Comparison of ENCODE assay signal across 9 cellular contexts in the genomic region with DNA sequence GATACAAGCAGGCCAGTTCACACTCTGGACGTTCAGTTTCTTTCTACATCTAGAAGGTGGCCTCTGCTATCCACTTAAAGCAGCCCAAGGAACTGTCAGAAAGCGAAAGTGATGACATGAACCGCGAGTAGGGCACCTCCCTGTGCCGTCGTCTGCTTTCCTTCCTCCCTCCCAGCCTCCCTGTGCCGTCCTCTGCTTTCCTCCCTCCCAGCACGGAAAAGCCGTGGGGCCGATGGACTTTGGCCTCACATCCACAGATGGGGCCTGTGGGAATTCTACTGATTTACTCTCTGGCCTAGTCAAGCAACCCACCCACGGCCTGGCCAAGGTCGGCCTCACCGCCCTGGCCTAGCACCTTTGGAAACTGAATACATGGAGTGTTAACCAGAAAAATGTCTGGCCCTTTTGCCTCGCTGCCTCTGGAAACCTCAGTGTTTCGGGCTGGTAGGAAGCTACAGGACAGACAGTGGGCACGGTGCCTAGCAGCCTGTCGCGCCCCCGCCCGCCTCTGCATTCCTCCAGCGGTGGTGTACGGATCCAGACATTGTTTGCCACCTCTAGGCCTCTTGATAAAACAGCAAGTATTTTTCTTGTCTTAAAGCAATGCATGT. TPM values are rescaled to one million over a fixed set of nuclear protein-coding genes. Genes with fewer than 3 reads are reported as not detected.
DNase-seq lines count a peak whose midpoint lies in the region; ATAC-seq, FAIRE-seq and TF ChIP-seq lines count a peak whose summit lies in the region.
"Had no signal": no experiment of that assay in that cellular context is flagged by ENCODE, and none has a peak within 500 bp of the region (broad histone marks: within the 10 kb centered on the region; RNA-seq: fewer than 3 reads in every experiment).

No MANE protein-coding gene starts in this region.

- DNase-seq in A172 (ENCODE audit: low spot score) (peak; percentile 64), GM12878 (ENCODE audit: low read depth, low spot score) (no peak), left kidney (ENCODE audit: low read depth, low spot score) (peak; percentile 51), thyroid gland (peak; percentile 20 to 30), smooth muscle cell (lab: John Stamatoyannopoulos, UW; ENCODE audit: unreplicated experiment) (no peak), superior temporal gyrus (ENCODE audit: extremely low spot score) (no peak), NCI-H69 (lab: John Stamatoyannopoulos, UW) (no peak)

- in situ Hi-C loops in GM12878 (cut with MboI): no loop called here

- H2AFZ ChIP-seq in GM12878 (ENCODE audit: control insufficient read depth, low read depth, low read length): no peak overlapping the region; the same call in 1 of the 2 replicates
- no peak overlapping the region for H2AFZ ChIP-seq in smooth muscle cell (ENCODE audit: low read depth)

- peak; percentile 23; the same call in 1 of the 2 replicates for TF ChIP-seq RAD21 in Ishikawa (IDR thresholded peaks at IDR 0.05; ENCODE audit: low read depth)
- TF ChIP-seq RAD21 in GM12878 (IDR thresholded peaks at IDR 0.05; ENCODE audit: insufficient read depth, low read depth, low read length): no peak

- H3K4me1 ChIP-seq in GM12878 (ENCODE audit: control insufficient read depth, insufficient read depth, low read length) (peaks cover 53% of the 10 kb centered on the region), thyroid gland (no peaks in the 10 kb centered on the region), smooth muscle cell (ENCODE audit: low read depth) (no peaks in the 10 kb centered on the region)

- H3K9me3 ChIP-seq in GM12878 (replicated peaks; ENCODE audit: control insufficient read depth, insufficient read depth, low read length): no peaks in the 10 kb centered on the region; the same call in 2 of the 3 replicates
- no peaks in the 10 kb centered on the region for H3K9me3 ChIP-seq in thyroid gland
- no peaks in the 10 kb centered on the region for H3K9me3 ChIP-seq in smooth muscle cell (replicated peaks; ENCODE audit: low read depth)

- RAD21 ChIA-PET in GM12878 (lab: Charles Lee; ENCODE audit: unreplicated experiment): interaction anchor here (1.2 to 2.0 kb wide), 2 partner anchors 13 to 20 kb away, joined by 4 to 6 read pairs; no protein-coding TSS in a partner anchor

- SMC1A ChIA-PET in GM12878 (lab: Charles Lee; ENCODE audit: uncharacterized antibody, unreplicated experiment): interaction anchor here (1.1 to 6.8 kb wide), 4 partner anchors 8 to 20 kb away, joined by 4 to 69 read pairs (median 5); a partner anchor contains a TSS

- no peak for TF ChIP-seq CTCF in GM12878 (IDR thresholded peaks at IDR 0.05 in 2 of 3, conservative IDR thresholded peaks at IDR 0.05 in 1 of 3; ENCODE audit: control insufficient read depth in 2 of 3, extremely low read depth in 1 of 3, insufficient read depth in 1 of 3, low read depth in 3 of 3, low read length in 3 of 3)
- TF ChIP-seq CTCF in thyroid gland (IDR thresholded peaks at IDR 0.05): no peak
- TF ChIP-seq CTCF in smooth muscle cell (IDR thresholded peaks at IDR 0.05; ENCODE audit: borderline replicate concordance, insufficient read depth, poor library complexity, severe bottlenecking): no peak

- peak; percentile 64 for ATAC-seq in GM12878

- TF ChIP-seq EP300 in Ishikawa (IDR thresholded peaks at IDR 0.05; ENCODE audit: borderline replicate concordance) (no peak), GM12878 (IDR thresholded peaks at IDR 0.05; ENCODE audit: borderline replicate concordance in 1 of 2, control insufficient read depth in 1 of 2, low read depth in 2 of 2, low read length in 2 of 2) (no peak)

- no peaks in the 10 kb centered on the region for H3K27me3 ChIP-seq in GM12878 (replicated peaks in 1 of 2; ENCODE audit: control insufficient read depth in 2 of 2, insufficient read depth in 2 of 2, low read length in 1 of 2)
- H3K27me3 ChIP-seq in thyroid gland: no peaks in the 10 kb centered on the region
- H3K27me3 ChIP-seq in smooth muscle cell (ENCODE audit: low read depth): no peaks in the 10 kb centered on the region

- 51% methylated on average over 22 of the region's 22 CpGs for WGBS in GM12878 (ENCODE audit: insufficient coverage, insufficient replicate concordance, low lambda C conversion rate, missing lambda C conversion rate)
- WGBS in thyroid gland, 2 donors: 67 to 72% methylated on average over 22 of the region's 22 CpGs
- WGBS in smooth muscle cell (ENCODE audit: low lambda C conversion rate): 93% methylated on average over 22 of the region's 22 CpGs

- FAIRE-seq in GM12878 (lab: Jason Lieb, UNC): no peak

- H3K4me2 ChIP-seq in GM12878 (ENCODE audit: control insufficient read depth, insufficient read depth): peak overlapping the region; percentile 72
- H3K4me2 ChIP-seq in smooth muscle cell: no peak overlapping the region

- H3K9ac ChIP-seq in GM12878 (ENCODE audit: control insufficient read depth, insufficient read depth, low read length): peak overlapping the region; percentile 64
- H3K9ac ChIP-seq in smooth muscle cell (ENCODE audit: low read depth): no peak overlapping the region

- H3F3A ChIP-seq in smooth muscle cell (ENCODE audit: low read depth): no peaks in the 10 kb centered on the region

- H3K27ac ChIP-seq in GM12878 (ENCODE audit: control insufficient read depth, insufficient read depth) (peak overlapping the region; percentile 90), thyroid gland (peak overlapping the region; percentile 62 to 68 (median 67)), smooth muscle cell (ENCODE audit: low read depth) (no peak overlapping the region)
- H3K27ac ChIP-seq: VCaP had no signal

- POLR2A ChIA-PET in GM12878 (lab: Charles Lee): interaction anchor here (0.6 to 1.5 kb wide), 5 partner anchors 12 to 30 kb away, joined by 3 to 4 read pairs (median 3); a partner anchor contains a TSS

- TF ChIP-seq POLR2A in GM12878 (IDR thresholded peaks at IDR 0.05; ENCODE audit: low read depth, low read length): peak; percentile 54; the same call in 1 of the 2 replicates
- TF ChIP-seq POLR2A in thyroid gland (IDR thresholded peaks at IDR 0.05): no peak

- H3K36me3 ChIP-seq in GM12878 (ENCODE audit: control insufficient read depth in 2 of 2, insufficient read depth in 2 of 2, low read length in 1 of 2): peaks cover 16 to 20% of the 10 kb centered on the region in 2 experiments; a peak in 3 of 4 replicates
- H3K36me3 ChIP-seq in thyroid gland: peaks cover 0 to 18% of the 10 kb centered on the region in 2 donors
- H3K36me3 ChIP-seq in smooth muscle cell (ENCODE audit: low read depth): peaks cover 3% of the 10 kb centered on the region

- no TSS peak for BruUV-seq in GM12878 (replicated peaks; lab: Mats Ljungman, UMichigan)

- H3K79me2 ChIP-seq in GM12878 (ENCODE audit: control insufficient read depth, insufficient read depth, low read length): peaks cover 1% of the 10 kb centered on the region
- H3K79me2 ChIP-seq in smooth muscle cell (ENCODE audit: low read depth): no peaks in the 10 kb centered on the region

- H4K20me1 ChIP-seq in GM12878 (ENCODE audit: control insufficient read depth, insufficient read depth): no peaks in the 10 kb centered on the region
- H4K20me1 ChIP-seq in smooth muscle cell (ENCODE audit: low read depth): no peaks in the 10 kb centered on the region

- CTCF ChIA-PET in GM12878 (lab: Yijun Ruan, JAX): interaction anchor here (1.3 to 4.6 kb wide), 3 partner anchors 13 to 22 kb away, joined by 3 to 22 read pairs (median 6); a partner anchor contains a TSS

- H3K4me3 ChIP-seq in GM12878 (peak overlapping the region; percentile 47; the same call in 1 of the 2 replicates), thyroid gland (replicated peaks in 1 of 3) (no peak overlapping the region), smooth muscle cell (no peak overlapping the region)

- intact Hi-C loops in GM12878 (cut with micrococcal nuclease; ENCODE audit: unreplicated experiment): no loop called here
- intact Hi-C loops in thyroid gland (cut with DNase I): no loop called here

RNA-seq across cellular contexts. Expression of a gene that starts 14.2 kb away (rescaled TPM):
- 12.4 and 15.9 TPM in 2 replicates for total RNA-seq in A172 (2014; rRNA removed; shearing (Covaris generic))
- total RNA-seq in GM12878 (2013; cell fraction: nucleolus; rRNA removed): 32.1 and 35.1 TPM in 2 replicates
- 24.1 and 25.8 TPM in 2 replicates for total RNA-seq in GM12878 (2014; rRNA removed)
- total RNA-seq in GM12878 (2014; rRNA removed; fragmentation: Illumina TruSeq; extraction: Trizol): 16.6 and 19.7 TPM in 2 replicates
- 50.0 and 50.8 TPM in 2 replicates for total RNA-seq in GM12878 (2021)
- polyA plus RNA-seq in GM12878 (2011; ENCODE audit: low read depth): 10.9 TPM
- polyA plus RNA-seq in GM12878 (2011; rRNA removed): 21.5 and 29.1 TPM in 2 replicates
- polyA plus RNA-seq in GM12878 (2011; cell fraction: cytosol; rRNA removed): 45.9 and 46.4 TPM in 2 replicates
- 21.1 and 25.5 TPM in 2 replicates for polyA plus RNA-seq in GM12878 (2011; cell fraction: nucleus; rRNA removed)
- 20.4 and 25.0 TPM in 2 replicates for polyA plus RNA-seq in GM12878 (2012)
- polyA plus RNA-seq in GM12878 (2014; fragmentation: Illumina TruSeq; extraction: Trizol): 15.3 and 25.2 TPM in 2 replicates
- 1 to 10 TPM in 1 of 2 experiments, under 1 TPM in 1; 0.79 to 1.1 TPM for polyA plus RNA-seq in GM12878 (2014; fragmentation: Nextera tagmentation; extraction: Ambion mirVana)
- polyA plus RNA-seq in GM12878 (2014; rRNA removed): 35.5 and 39.9 TPM in 2 replicates
- polyA plus RNA-seq in GM12878 (2016; fragmentation: Nextera tagmentation; extraction: Ambion mirVana): 1 to 10 TPM; 6.2 to 6.9 TPM
- 35.8 and 47.0 TPM in 2 replicates for polyA minus RNA-seq in GM12878 (2011; rRNA and poly(A)+ RNA removed)
- 16.1 and 18.3 TPM in 2 replicates for polyA minus RNA-seq in GM12878 (2011; cell fraction: cytosol; rRNA and poly(A)+ RNA removed)
- polyA minus RNA-seq in GM12878 (2011; cell fraction: nucleus; rRNA and poly(A)+ RNA removed): 8.1 and 13.5 TPM in 2 replicates
- 10 to 100 TPM; 29.4 to 49.6 (median 39.4) TPM for total RNA-seq in thyroid gland
- total RNA-seq in smooth muscle cell: 15.3 and 15.6 TPM in 2 replicates
- polyA plus RNA-seq in smooth muscle cell: 2.4 and 4.3 TPM in 2 replicates

RNA-seq across cellular contexts. Expression of a gene that starts 18.6 kb away (rescaled TPM):
- total RNA-seq in A172 (2014; rRNA removed; shearing (Covaris generic)): 0.29 and 1.3 TPM in 2 replicates
- 7.2 and 8.4 TPM in 2 replicates for total RNA-seq in GM12878 (2013; cell fraction: nucleolus; rRNA removed)
- 20.9 and 24.1 TPM in 2 replicates for total RNA-seq in GM12878 (2014; rRNA removed)
- total RNA-seq in GM12878 (2014; rRNA removed; fragmentation: Illumina TruSeq; extraction: Trizol): 11.9 and 14.7 TPM in 2 replicates
- 21.0 and 21.1 TPM in 2 replicates for total RNA-seq in GM12878 (2021)
- 7.9 TPM for polyA plus RNA-seq in GM12878 (2011; ENCODE audit: low read depth)
- polyA plus RNA-seq in GM12878 (2011; rRNA removed): 4.1 and 7.0 TPM in 2 replicates
- polyA plus RNA-seq in GM12878 (2011; cell fraction: cytosol; rRNA removed): 11.6 and 12.3 TPM in 2 replicates
- polyA plus RNA-seq in GM12878 (2011; cell fraction: nucleus; rRNA removed): 6.2 and 6.5 TPM in 2 replicates
- 8.5 and 13.0 TPM in 2 replicates for polyA plus RNA-seq in GM12878 (2012)
- 13.1 and 23.7 TPM in 2 replicates for polyA plus RNA-seq in GM12878 (2014; fragmentation: Illumina TruSeq; extraction: Trizol)
- 1 to 10 TPM; 2.2 to 5.5 TPM for polyA plus RNA-seq in GM12878 (2014; fragmentation: Nextera tagmentation; extraction: Ambion mirVana)
- polyA plus RNA-seq in GM12878 (2014; rRNA removed): 25.5 and 26.0 TPM in 2 replicates
- 10 to 100 TPM; 27.3 to 30.3 TPM for polyA plus RNA-seq in GM12878 (2016; fragmentation: Nextera tagmentation; extraction: Ambion mirVana)
- polyA minus RNA-seq in GM12878 (2011; rRNA and poly(A)+ RNA removed): 4.2 and 7.4 TPM in 2 replicates
- 1.4 and 1.6 TPM in 2 replicates for polyA minus RNA-seq in GM12878 (2011; cell fraction: cytosol; rRNA and poly(A)+ RNA removed)
- 0.48 and 1.4 TPM in 2 replicates for polyA minus RNA-seq in GM12878 (2011; cell fraction: nucleus; rRNA and poly(A)+ RNA removed)
- total RNA-seq in thyroid gland: 10 to 100 TPM in 2 of 4 donors, 1 to 10 TPM in 2; 3.2 to 18.4 (median 12.5) TPM
- 0.40 and 1.8 TPM in 2 replicates for total RNA-seq in smooth muscle cell
- 0.26 and 0.55 TPM in 2 replicates for polyA plus RNA-seq in smooth muscle cell

RNA-seq across cellular contexts. Expression of a gene that starts 57.9 kb away (rescaled TPM):
- total RNA-seq in A172 (2014; rRNA removed; shearing (Covaris generic)): 5.7 and 11.3 TPM in 2 replicates
- 9.9 and 10.7 TPM in 2 replicates for total RNA-seq in GM12878 (2013; cell fraction: nucleolus; rRNA removed)
- total RNA-seq in GM12878 (2014; rRNA removed) (58.5 and 66.4 TPM in 2 replicates), GM12878 (2014; rRNA removed; fragmentation: Illumina TruSeq; extraction: Trizol) (39.8 and 43.0 TPM in 2 replicates), GM12878 (2021) (37.5 and 42.7 TPM in 2 replicates), thyroid gland (10 to 100 TPM in 3 of 4 donors, 1 to 10 TPM in 1; 7.6 to 13.9 (median 12.3) TPM), smooth muscle cell (0.22 and 2.1 TPM in 2 replicates)
- 29.6 TPM for polyA plus RNA-seq in GM12878 (2011; ENCODE audit: low read depth)
- polyA plus RNA-seq in GM12878 (2011; rRNA removed) (83.5 and 84.7 TPM in 2 replicates), GM12878 (2014; fragmentation: Illumina TruSeq; extraction: Trizol) (42.3 and 44.7 TPM in 2 replicates), GM12878 (2014; fragmentation: Nextera tagmentation; extraction: Ambion mirVana) (10 to 100 TPM; 53.0 to 65.7 TPM), GM12878 (2014; rRNA removed) (53.0 and 65.8 TPM in 2 replicates), GM12878 (2016; fragmentation: Nextera tagmentation; extraction: Ambion mirVana) (10 to 100 TPM; 60.6 to 66.8 TPM), smooth muscle cell (0.96 and 2.5 TPM in 2 replicates)
- polyA plus RNA-seq in GM12878 (2011; cell fraction: cytosol; rRNA removed): 76.9 and 77.8 TPM in 2 replicates
- polyA plus RNA-seq in GM12878 (2011; cell fraction: nucleus; rRNA removed): 54.3 and 59.3 TPM in 2 replicates
- 29.4 and 36.3 TPM in 2 replicates for polyA plus RNA-seq in GM12878 (2012)
- polyA minus RNA-seq in GM12878 (2011; rRNA and poly(A)+ RNA removed): 55.4 and 67.0 TPM in 2 replicates
- 17.2 and 18.8 TPM in 2 replicates for polyA minus RNA-seq in GM12878 (2011; cell fraction: cytosol; rRNA and poly(A)+ RNA removed)
- 8.5 and 12.8 TPM in 2 replicates for polyA minus RNA-seq in GM12878 (2011; cell fraction: nucleus; rRNA and poly(A)+ RNA removed)

Comparison
In these comparisons a context has a peak if more than half of its experiments do, and no peak if none do; other contexts are left out.
1. DNase-seq: peak in A172 (single experiment), left kidney (single experiment) and thyroid gland (2 of 2); none in GM12878 (single experiment), smooth muscle cell (single experiment), superior temporal gyrus (single experiment) and NCI-H69 (single experiment).